In the genomic region with DNA sequence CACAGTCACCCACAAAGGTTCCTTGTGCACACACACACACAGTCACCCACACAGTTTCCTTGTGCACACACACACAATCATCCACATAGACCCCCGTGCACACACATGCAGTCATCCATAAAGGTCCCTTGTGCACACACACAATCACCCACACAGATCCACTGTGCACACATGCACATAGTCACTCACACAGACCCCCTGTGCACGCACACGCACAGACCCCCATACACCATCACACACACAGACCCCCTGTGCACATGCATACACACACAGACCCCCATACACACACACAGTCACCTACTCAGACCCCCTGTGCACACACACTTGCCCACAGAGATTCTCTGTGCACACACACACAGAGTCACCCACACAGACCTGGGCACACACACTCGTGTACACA, we compare ENCODE assay signal across 33 cellular contexts.
"Had no signal": no experiment of that assay in that cellular context is flagged by ENCODE, and none has a peak within 500 bp of the region (broad histone marks: within the 10 kb centered on the region; RNA-seq: fewer than 3 reads in every experiment).

No MANE protein-coding gene starts in this region.

- H3K4me1 ChIP-seq: colonic mucosa, neural progenitor cell, prostate gland, right atrium auricular region, tibial artery, uterus had no signal

- H3K9ac ChIP-seq: neural progenitor cell had no signal

- H3K9me3 Mint-ChIP-seq: effector memory CD8-positive, alpha-beta T cell; immature natural killer cell; memory B cell; naive thymus-derived CD4-positive, alpha-beta T cell; nephron; neural progenitor cell; stimulated activated naive CD8-positive, alpha-beta T cell treated with anti-CD3 and anti-CD28 coated beads, Interleukin-15, amount 100 ng/mL, for 72 hours had no signal

- H3K4me3 ChIP-seq: colonic mucosa, esophagus squamous epithelium, lung, neural progenitor cell, prostate gland, right atrium auricular region, smooth muscle cell, testis, tibial artery, upper lobe of left lung, uterus had no signal

- H3K36me3 ChIP-seq: colonic mucosa, esophagus squamous epithelium, neural progenitor cell, prostate gland, right atrium auricular region, tibial artery, upper lobe of left lung, uterus had no signal

- ATAC-seq: effector memory CD8-positive, alpha-beta T cell; left lobe of liver; naive thymus-derived CD4-positive, alpha-beta T cell; sciatic nerve had no signal

- H3K36me3 Mint-ChIP-seq: immature natural killer cell; memory B cell; naive thymus-derived CD4-positive, alpha-beta T cell; neural progenitor cell had no signal

- H3K4me1 Mint-ChIP-seq: immature natural killer cell, nephron had no signal

- H3K27ac Mint-ChIP-seq: effector memory CD8-positive, alpha-beta T cell; immature natural killer cell; memory B cell; naive thymus-derived CD4-positive, alpha-beta T cell; nephron; neural progenitor cell; stimulated activated naive CD8-positive, alpha-beta T cell treated with anti-CD3 and anti-CD28 coated beads, Interleukin-15, amount 100 ng/mL, for 72 hours had no signal

- H3K27ac ChIP-seq: colonic mucosa, esophagus squamous epithelium, neural progenitor cell, prostate gland, right atrium auricular region, testis, tibial artery, upper lobe of left lung, uterus had no signal

- DNase-seq: colonic mucosa; dermis blood vessel endothelial cell; effector memory CD8-positive, alpha-beta T cell; erythroblast; esophagus squamous epithelium; foreskin melanocyte; glutamatergic neuron; hypothalamus; immature natural killer cell; midbrain; naive thymus-derived CD4-positive, alpha-beta T cell; nucleus accumbens; stimulated activated CD4-positive, alpha-beta T cell treated with anti-CD3 and anti-CD28 coated beads, Interleukin-12 subunit alpha, Interleukin-12 subunit beta, amount 100 ng/mL, for 4 hours; stimulated activated CD4-positive, alpha-beta T cell treated with anti-CD3 and anti-CD28 coated beads, Interleukin-1b, Interleukin-23, amount 100 ng/mL, for 48 hours; stimulated activated CD4-positive, alpha-beta T cell treated with anti-CD3 and anti-CD28 coated beads, Interleukin-4, amount 100 ng/mL, for 1 hour; stimulated activated CD8-positive, alpha-beta memory T cell treated with anti-CD3 and anti-CD28 coated beads, Interleukin-4, amount 100 ng/mL, for 48 hours; stimulated activated naive CD4-positive, alpha-beta T cell; stimulated activated naive CD8-positive, alpha-beta T cell treated with anti-CD3 and anti-CD28 coated beads, Interleukin-15, amount 100 ng/mL, for 72 hours; testis; tibial artery; upper lobe of left lung; uterus had no signal

- H3K4me2 ChIP-seq: neural progenitor cell, smooth muscle cell had no signal

- FAIRE-seq: endometrium, keratinocyte had no signal

- H2AFZ ChIP-seq: neural progenitor cell had no signal

- H3K27me3 ChIP-seq: colonic mucosa, neural progenitor cell, right atrium auricular region, testis, upper lobe of left lung, uterus had no signal

- H3K9me3 ChIP-seq: colonic mucosa, esophagus squamous epithelium, prostate gland, right atrium auricular region, testis, tibial artery, upper lobe of left lung, uterus had no signal

- H3K4me3 Mint-ChIP-seq: effector memory CD8-positive, alpha-beta T cell; immature natural killer cell; memory B cell; naive thymus-derived CD4-positive, alpha-beta T cell; nephron; neural progenitor cell; stimulated activated naive CD8-positive, alpha-beta T cell treated with anti-CD3 and anti-CD28 coated beads, Interleukin-15, amount 100 ng/mL, for 72 hours had no signal
